In genomic region chr20:16801919-16802651, GRCh38 we compare ENCODE assay signal across 8 cellular contexts. TPM values are rescaled to one million over a fixed set of nuclear protein-coding genes. Genes with fewer than 3 reads are reported as not detected.
DNase-seq lines count a peak whose midpoint lies in the region; ATAC-seq lines count a peak whose summit lies in the region.

No MANE protein-coding gene starts in this region.

- H3K27ac ChIP-seq in SK-N-MC, result peak overlapping the region; percentile 16; the same call in 1 of the 2 replicates

- no peaks in the 10 kb centered on the region for H3K9me3 ChIP-seq in SK-N-MC (ENCODE audit: low read depth, low read length)

- H3K27me3 Mint-ChIP-seq in activated T-helper 17 cell treated with anti-CD3 and anti-CD28 coated beads, Interleukin-2, amount 50 U/mL, for 72 hours, result peaks cover 43% of the 10 kb centered on the region

- H3K36me3 Mint-ChIP-seq in activated T-helper 17 cell treated with anti-CD3 and anti-CD28 coated beads, Interleukin-2, amount 50 U/mL, for 72 hours (ENCODE audit: low read depth), result no peaks in the 10 kb centered on the region

- no peaks in the 10 kb centered on the region for H3K4me1 Mint-ChIP-seq in activated T-helper 17 cell treated with anti-CD3 and anti-CD28 coated beads, Interleukin-2, amount 50 U/mL, for 72 hours

- peak; percentile 55 for ATAC-seq in GM21737 (IDR thresholded peaks at IDR 0.05; ENCODE audit: unreplicated experiment)
- ATAC-seq in activated T-helper 17 cell treated with anti-CD3 and anti-CD28 coated beads, Interleukin-2, amount 50 U/mL, for 72 hours (replicated peaks), result no peak

- H3K9ac ChIP-seq in SK-N-MC (ENCODE audit: insufficient read length), result peak overlapping the region; percentile 6

- DNase-seq in DMS53 (lab: John Stamatoyannopoulos, UW), result peak; percentile 78
- peak; percentile 70 for DNase-seq in NAMALWA (ENCODE audit: low spot score)
- DNase-seq in SK-N-MC (ENCODE audit: low read depth, low spot score), result peak; percentile 62
- DNase-seq in anterior cingulate cortex (lab: John Stamatoyannopoulos, UW), result peak in 52 of 58 donors; percentile 2 to 85 (median 30)
- peak; percentile 35 to 41 for DNase-seq in hippocampal formation (lab: John Stamatoyannopoulos, UW)
- DNase-seq in stimulated activated CD4-positive, alpha-beta T cell treated with anti-CD3 and anti-CD28 coated beads, Interleukin-12 subunit alpha, Interleukin-12 subunit beta, amount 100 ng/mL, for 48 hours (ENCODE audit: low read depth in 2 of 3, low spot score in 1 of 3), result peak; percentile 22 to 64 (median 37)

- H3K4me3 ChIP-seq in SK-N-MC, result no peak overlapping the region

- no peak overlapping the region for H3K27ac Mint-ChIP-seq in activated T-helper 17 cell treated with anti-CD3 and anti-CD28 coated beads, Interleukin-2, amount 50 U/mL, for 72 hours

- no peaks in the 10 kb centered on the region for H3K9me3 Mint-ChIP-seq in activated T-helper 17 cell treated with anti-CD3 and anti-CD28 coated beads, Interleukin-2, amount 50 U/mL, for 72 hours

- H3K4me3 Mint-ChIP-seq in activated T-helper 17 cell treated with anti-CD3 and anti-CD28 coated beads, Interleukin-2, amount 50 U/mL, for 72 hours, result no peak overlapping the region

- no peaks in the 10 kb centered on the region for H3K36me3 ChIP-seq in SK-N-MC (ENCODE audit: insufficient read depth, low read length)

RNA-seq across cellular contexts. Expression of gene OTOR, which starts 53.9 kb away (rescaled TPM):
- total RNA-seq in activated T-helper 17 cell treated with anti-CD3 and anti-CD28 coated beads, Interleukin-2, amount 50 U/mL, for 72 hours, result not detected
